17 cellular contexts compared by ENCODE assay signal in the genomic region with DNA sequence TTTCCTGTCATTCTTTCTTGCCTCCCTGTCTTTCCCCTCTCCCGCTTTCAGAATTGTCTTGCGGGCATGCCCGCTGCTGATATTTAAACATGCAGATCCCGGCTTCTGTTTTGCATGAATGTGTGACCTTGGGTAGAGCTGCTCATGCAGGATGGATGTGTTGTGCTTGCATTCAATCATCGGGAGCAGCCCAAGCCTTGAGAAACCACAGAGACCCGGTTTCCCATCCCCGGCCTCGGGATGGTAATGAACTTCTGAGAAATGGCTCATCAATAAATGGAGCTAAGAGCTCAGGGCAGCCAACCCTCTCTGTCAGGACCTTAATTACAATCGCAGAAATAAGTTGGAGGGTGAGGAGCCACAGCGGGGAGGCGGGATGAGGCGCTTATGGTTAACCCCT.
"Had no signal": no experiment of that assay in that cellular context is flagged by ENCODE, and none has a peak within 500 bp of the region (broad histone marks: within the 10 kb centered on the region; RNA-seq: fewer than 3 reads in every experiment).

No MANE protein-coding gene starts in this region.

- H3K36me3 Mint-ChIP-seq: stimulated activated memory B cell treated with anti-CD40 and anti-IgM and Interleukin-4, amounts not matched to agents 10 μg/mL and 1 μg/mL and 100 μg/mL, for 72 hours had no signal

- DNase-seq: effector memory CD4-positive, alpha-beta T cell; heart left ventricle; hippocampal formation; islet precursor cell; mammary epithelial cell; naive thymus-derived CD4-positive, alpha-beta T cell; nephron progenitor cell; small intestine; stimulated activated CD4-positive, alpha-beta T cell treated with anti-CD3 and anti-CD28 coated beads, Interleukin-4, amount 100 ng/mL, for 1 hour; stimulated activated CD8-positive, alpha-beta memory T cell treated with anti-CD3 and anti-CD28 coated beads, Interleukin-4, amount 100 ng/mL, for 48 hours; upper lobe of left lung had no signal

- H3K27me3 Mint-ChIP-seq: stimulated activated naive CD8-positive, alpha-beta T cell treated with anti-CD3 and anti-CD28 coated beads, Interleukin-15, Interleukin-2, amounts not matched to agents 100 ng/mL and 50 ng/mL, for 24 hours had no signal

- H3K9me3 Mint-ChIP-seq: stimulated activated naive CD8-positive, alpha-beta T cell treated with anti-CD3 and anti-CD28 coated beads, Interleukin-15, Interleukin-2, amounts not matched to agents 100 ng/mL and 50 ng/mL, for 24 hours had no signal

- H3K36me3 ChIP-seq: heart left ventricle, tibial artery, upper lobe of left lung, vagina had no signal

- H3K4me3 ChIP-seq: heart left ventricle, tibial artery, upper lobe of left lung, vagina had no signal

- H3K4me3 Mint-ChIP-seq: naive thymus-derived CD4-positive, alpha-beta T cell; nephron progenitor cell; stimulated activated memory B cell treated with anti-CD40 and anti-IgM and Interleukin-4, amounts not matched to agents 10 μg/mL and 1 μg/mL and 100 μg/mL, for 72 hours; stimulated activated naive CD8-positive, alpha-beta T cell treated with anti-CD3 and anti-CD28 coated beads, Interleukin-15, Interleukin-2, amounts not matched to agents 100 ng/mL and 50 ng/mL, for 24 hours had no signal

- ATAC-seq: esophagus mucosa; heart left ventricle; left lobe of liver; naive thymus-derived CD4-positive, alpha-beta T cell; stimulated activated memory B cell treated with anti-CD40 and anti-IgM and Interleukin-4, amounts not matched to agents 10 μg/mL and 1 μg/mL and 100 μg/mL, for 72 hours had no signal

- H3K27ac Mint-ChIP-seq: nephron progenitor cell; stimulated activated memory B cell treated with anti-CD40 and anti-IgM and Interleukin-4, amounts not matched to agents 10 μg/mL and 1 μg/mL and 100 μg/mL, for 72 hours; stimulated activated naive CD8-positive, alpha-beta T cell treated with anti-CD3 and anti-CD28 coated beads, Interleukin-15, Interleukin-2, amounts not matched to agents 100 ng/mL and 50 ng/mL, for 24 hours had no signal

- H3K27me3 ChIP-seq: upper lobe of left lung, vagina had no signal

- H3K4me1 Mint-ChIP-seq: stimulated activated memory B cell treated with anti-CD40 and anti-IgM and Interleukin-4, amounts not matched to agents 10 μg/mL and 1 μg/mL and 100 μg/mL, for 72 hours had no signal
